ENCODE assay signal across 8 cellular contexts in genomic region chr11:94740975-94741707, GRCh38. TPM values are rescaled to one million over a fixed set of nuclear protein-coding genes. Genes with fewer than 3 reads are reported as not detected.
DNase-seq lines count a peak whose midpoint lies in the region; ATAC-seq, FAIRE-seq and TF ChIP-seq lines count a peak whose summit lies in the region.

No MANE protein-coding gene starts in this region.

- H2AFZ ChIP-seq in smooth muscle cell (ENCODE audit: low read depth): peak overlapping the region; percentile 66

- H4K20me1 ChIP-seq in smooth muscle cell (ENCODE audit: low read depth): no peaks in the 10 kb centered on the region

- H3K9me3 ChIP-seq in NT2/D1 (ENCODE audit: insufficient read depth, low read length): no peaks in the 10 kb centered on the region
- no peaks in the 10 kb centered on the region for H3K9me3 ChIP-seq in kidney (ENCODE audit: control insufficient read depth in 1 of 2, low read length in 2 of 2)
- no peaks in the 10 kb centered on the region for H3K9me3 ChIP-seq in smooth muscle cell (replicated peaks; ENCODE audit: low read depth)

- H3K79me2 ChIP-seq in smooth muscle cell (ENCODE audit: low read depth): no peaks in the 10 kb centered on the region

- peak overlapping the region; percentile 72 for H3K9ac ChIP-seq in NT2/D1 (ENCODE audit: insufficient read length, low read depth)
- peak overlapping the region in 1 of 2 donors; percentile 56 for H3K9ac ChIP-seq in kidney (ENCODE audit: low read length in 2 of 2)
- H3K9ac ChIP-seq in smooth muscle cell (ENCODE audit: low read depth): peak overlapping the region; percentile 33

- no peaks in the 10 kb centered on the region for H3F3A ChIP-seq in smooth muscle cell (ENCODE audit: low read depth)

- peak; percentile 80 for ATAC-seq in Right ventricle myocardium inferior
- ATAC-seq in HG03025 (IDR thresholded peaks at IDR 0.05; ENCODE audit: low FRiP score, unreplicated experiment): no peak

- TF ChIP-seq CTCF in kidney (IDR thresholded peaks at IDR 0.05; ENCODE audit: borderline replicate concordance, extremely low read depth, insufficient read depth): peak; percentile 44
- peak; percentile 31 for TF ChIP-seq CTCF in smooth muscle cell (IDR thresholded peaks at IDR 0.05; ENCODE audit: borderline replicate concordance, insufficient read depth, poor library complexity, severe bottlenecking)

- peak overlapping the region in 1 of 2 donors; percentile 29 for H3K27ac ChIP-seq in kidney (ENCODE audit: low read depth in 2 of 2, low read length in 2 of 2)
- no peak overlapping the region for H3K27ac ChIP-seq in smooth muscle cell (ENCODE audit: low read depth)

- DNase-seq in Right ventricle myocardium inferior (ENCODE audit: missing footprints): no peak
- DNase-seq in cardiac septum (ENCODE audit: low spot score): no peak
- DNase-seq in HK-2 (ENCODE audit: unreplicated experiment): peak; percentile 22
- peak; percentile 44 for DNase-seq in NT2/D1 (ENCODE audit: low read depth, low spot score)
- DNase-seq in cerebellum (ENCODE audit: low spot score): peak; percentile 75
- peak; percentile 75 for DNase-seq in kidney
- no peak for DNase-seq in smooth muscle cell (lab: John Stamatoyannopoulos, UW; ENCODE audit: unreplicated experiment)

- H3K4me1 ChIP-seq in NT2/D1 (ENCODE audit: insufficient read depth, insufficient read length) (no peaks in the 10 kb centered on the region), kidney (ENCODE audit: control insufficient read depth in 1 of 2, insufficient read depth in 1 of 2, low read depth in 1 of 2, low read length in 2 of 2) (peaks cover 3 to 9% of the 10 kb centered on the region in 2 donors), smooth muscle cell (ENCODE audit: low read depth) (no peaks in the 10 kb centered on the region)

- intact Hi-C loops in Right ventricle myocardium inferior (cut with DNase I) (no loop called here), cardiac septum (cut with DNase I) (no loop called here), kidney (cut with DNase I) (no loop called here)

- H3K4me2 ChIP-seq in smooth muscle cell: peak overlapping the region; percentile 94

- peak overlapping the region; percentile 55 for H3K4me3 ChIP-seq in NT2/D1 (ENCODE audit: insufficient read length, low read depth)
- H3K4me3 ChIP-seq in kidney (ENCODE audit: low read length in 2 of 2): peak overlapping the region; percentile 55 to 66
- peak overlapping the region; percentile 59 for H3K4me3 ChIP-seq in smooth muscle cell

- H3K36me3 ChIP-seq in NT2/D1 (ENCODE audit: insufficient read depth, insufficient read length, low read length): no peaks in the 10 kb centered on the region
- H3K36me3 ChIP-seq in kidney (ENCODE audit: control insufficient read depth in 1 of 2, insufficient read depth in 2 of 2, low read length in 2 of 2): no peaks in the 10 kb centered on the region
- H3K36me3 ChIP-seq in smooth muscle cell (ENCODE audit: low read depth): no peaks in the 10 kb centered on the region

- 6% methylated on average over 37 of the region's 37 CpGs for WGBS in smooth muscle cell (ENCODE audit: low lambda C conversion rate)

- H3K27me3 ChIP-seq in NT2/D1 (ENCODE audit: insufficient read depth, insufficient read length): peaks cover 15% of the 10 kb centered on the region
- H3K27me3 ChIP-seq in smooth muscle cell (ENCODE audit: low read depth): no peaks in the 10 kb centered on the region

- FAIRE-seq in kidney (lab: Jason Lieb, UNC): no peak

RNA-seq across cellular contexts. Expression of gene AMOTL1, which starts 27.0 kb away (rescaled TPM):
- 53.5 TPM for total RNA-seq in Right ventricle myocardium inferior
- total RNA-seq in cardiac septum: 60.1 TPM
- total RNA-seq in cerebellum: 44.4 TPM
- total RNA-seq in kidney: 52.3 TPM
- polyA plus RNA-seq in kidney (ENCODE audit: insufficient read depth, low read depth, low replicate concordance): 6.1 TPM
- 61.0 and 63.5 TPM in 2 replicates for total RNA-seq in smooth muscle cell
- polyA plus RNA-seq in smooth muscle cell: 23.4 and 23.8 TPM in 2 replicates

Comparison
In these comparisons a context has a peak if more than half of its experiments do, and no peak if none do; other contexts are left out.
1. DNase-seq: peak in HK-2 (single experiment), NT2/D1 (single experiment), cerebellum (single experiment) and kidney (single experiment); none in Right ventricle myocardium inferior (single experiment), cardiac septum (single experiment) and smooth muscle cell (single experiment).
2. Peak in every context shown above with its lines, with median percentiles within 50 percentile points of each other: H3K4me3 ChIP-seq.